Comparison of ENCODE assay signal across 8 cellular contexts in the genomic region with DNA sequence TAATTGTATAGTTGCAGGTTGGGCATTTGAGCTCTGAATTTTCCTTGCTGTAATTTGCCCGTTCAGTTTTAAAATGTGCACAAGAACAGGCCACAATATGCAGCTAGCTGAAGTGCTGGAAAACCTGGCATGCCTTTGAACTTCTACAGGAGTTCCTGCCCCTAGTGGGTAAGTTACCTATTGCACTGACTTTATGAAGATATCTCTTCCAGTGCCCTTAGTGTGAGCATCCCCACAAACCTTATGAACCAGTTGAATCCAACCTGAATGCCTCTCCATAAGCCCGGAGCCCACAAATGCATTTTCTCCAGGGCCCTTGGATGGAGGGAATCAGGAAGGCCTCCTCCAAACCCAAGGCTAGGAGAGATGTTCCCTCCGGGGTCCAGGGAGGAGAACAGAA.
DNase-seq lines count a peak whose midpoint lies in the region; ATAC-seq, FAIRE-seq and TF ChIP-seq lines count a peak whose summit lies in the region.

No MANE protein-coding gene starts in this region.

- H3K4me2 ChIP-seq in HepG2 (ENCODE audit: low read depth, low read length): no peak overlapping the region

- peak; percentile 66 for FAIRE-seq in HepG2 (lab: Jason Lieb, UNC)

- H3K4me1 Mint-ChIP-seq in activated CD8-positive, alpha-beta T cell treated with anti-CD3 and anti-CD28 coated beads for 36 hours (ENCODE audit: low read depth): peaks cover 23% of the 10 kb centered on the region
- H3K4me1 Mint-ChIP-seq in activated CD8-positive, alpha-beta memory T cell treated with anti-CD3 and anti-CD28 coated beads, Interleukin-2, amount 10 ng/mL, durations not matched to agents 7 days and 5 days: peaks cover 37% of the 10 kb centered on the region

- H3K9ac ChIP-seq in HepG2 (ENCODE audit: insufficient read depth, low read depth, low read length): no peak overlapping the region

- TF ChIP-seq POLR2A in HepG2 (IDR thresholded peaks at IDR 0.05; ENCODE audit: insufficient read depth in 1 of 2, low read depth in 2 of 2, low read length in 2 of 2): no peak

- no peak for TF ChIP-seq RAD21 in HepG2 (CRISPR knock-in tag; IDR thresholded peaks at IDR 0.05)

- TF ChIP-seq EP300 in HepG2 (IDR thresholded peaks at IDR 0.05; ENCODE audit: low read depth in 2 of 2, low read length in 2 of 2) (no peak), HepG2 (CRISPR knock-in tag; IDR thresholded peaks at IDR 0.05; ENCODE audit: borderline replicate concordance) (no peak)

- CTCF ChIA-PET in activated CD8-positive, alpha-beta T cell treated with anti-CD3 and anti-CD28 coated beads for 36 hours (lab: Charles Lee): interaction anchor here (1.1 to 1.8 kb wide), 6 partner anchors 10 to 190 kb away, joined by 3 to 5 read pairs (median 4); no protein-coding TSS in a partner anchor
- CTCF ChIA-PET in HepG2 (lab: Yijun Ruan, JAX; ENCODE audit: low intra/inter-chr PET ratio, low total read pairs): no interaction called here
- CTCF ChIA-PET in activated CD8-positive, alpha-beta memory T cell treated with anti-CD3 and anti-CD28 coated beads, Interleukin-2, amount 10 ng/mL, durations not matched to agents 7 days and 5 days (lab: Charles Lee): interaction anchor here (0.7 kb wide), 2 partner anchors 137 to 188 kb away, joined by 3 to 4 read pairs; no protein-coding TSS in a partner anchor

- H3K9me3 Mint-ChIP-seq in activated CD8-positive, alpha-beta T cell treated with anti-CD3 and anti-CD28 coated beads for 36 hours: no peaks in the 10 kb centered on the region
- H3K9me3 Mint-ChIP-seq in activated CD8-positive, alpha-beta memory T cell treated with anti-CD3 and anti-CD28 coated beads, Interleukin-2, amount 10 ng/mL, durations not matched to agents 7 days and 5 days (ENCODE audit: low read depth): no peaks in the 10 kb centered on the region

- H3K36me3 ChIP-seq in HepG2 (replicated peaks in 1 of 2; ENCODE audit: control insufficient read depth in 1 of 2, insufficient read depth in 2 of 2, low read length in 2 of 2): 0 out of 5 replicates have a peak, but pooled peaks cover 0 to 2% of the 10 kb centered on the region in 2 experiments

- H2AFZ ChIP-seq in HepG2 (ENCODE audit: low read length): no peak overlapping the region

- H3K4me3 ChIP-seq in HepG2 (replicated peaks in 1 of 3; ENCODE audit: insufficient read depth in 1 of 3, low read depth in 2 of 3, low read length in 3 of 3): no peak overlapping the region

- no TSS peak for BruUV-seq in HepG2 (replicated peaks; lab: Mats Ljungman, UMichigan)

- WGBS in HepG2 (ENCODE audit: low lambda C conversion rate): 86% methylated on average over 3 of the region's 3 CpGs

- H3K27me3 ChIP-seq in HepG2 (ENCODE audit: control insufficient read depth in 1 of 2, insufficient read depth in 2 of 2, low read length in 2 of 2): no peaks in the 10 kb centered on the region

- POLR2A ChIA-PET in activated CD8-positive, alpha-beta T cell treated with anti-CD3 and anti-CD28 coated beads for 36 hours (lab: Charles Lee): interaction anchor here (0.8 to 0.9 kb wide), 2 partner anchors 10 to 289 kb away, joined by 3 read pairs; no protein-coding TSS in a partner anchor
- POLR2A ChIA-PET in HepG2 (lab: Yijun Ruan, JAX): no interaction called here

- no peaks in the 10 kb centered on the region for H3K9me3 ChIP-seq in HepG2 (ENCODE audit: low read length)

- H3K4me3 Mint-ChIP-seq in activated CD8-positive, alpha-beta T cell treated with anti-CD3 and anti-CD28 coated beads for 36 hours: no peak overlapping the region
- no peak overlapping the region for H3K4me3 Mint-ChIP-seq in activated CD8-positive, alpha-beta memory T cell treated with anti-CD3 and anti-CD28 coated beads, Interleukin-2, amount 10 ng/mL, durations not matched to agents 7 days and 5 days

- peak; percentile 24 for TF ChIP-seq CTCF in activated CD8-positive, alpha-beta T cell treated with anti-CD3 and anti-CD28 coated beads for 36 hours (IDR thresholded peaks at IDR 0.05)
- TF ChIP-seq CTCF in HepG2 (CRISPR knock-in tag; IDR thresholded peaks at IDR 0.05): peak; percentile 30; the same call in 1 of the 2 replicates

- intact Hi-C loops in activated CD8-positive, alpha-beta T cell treated with anti-CD3 and anti-CD28 coated beads for 36 hours (cut with micrococcal nuclease): no loop called here
- intact Hi-C loops in HepG2 (cut with micrococcal nuclease; ENCODE audit: unreplicated experiment): no loop called here

- DNase-seq in EH (ENCODE audit: low read depth) (peak; percentile 35), HT-29 (ENCODE audit: low spot score) (peak; percentile 28), HepG2 (ENCODE audit: low spot score) (peak; percentile 59)
- no peak for DNase-seq in activated CD8-positive, alpha-beta T cell treated with anti-CD3 and anti-CD28 coated beads for 36 hours
- no peak for DNase-seq in activated CD8-positive, alpha-beta memory T cell treated with anti-CD3 and anti-CD28 coated beads, Interleukin-2, amount 10 ng/mL, durations not matched to agents 7 days and 5 days
- DNase-seq in stimulated activated CD4-positive, alpha-beta T cell treated with anti-CD3 and anti-CD28 coated beads, Interleukin-1b, Interleukin-23, amount 100 ng/mL, for 48 hours: no peak

- in situ Hi-C loops in HepG2 (cut with HindIII; ENCODE audit: extremely low pct_ligation_motif_present, low pct_unique_long_range_greater_than_20kb): no loop called here

- H3K36me3 Mint-ChIP-seq in activated CD8-positive, alpha-beta T cell treated with anti-CD3 and anti-CD28 coated beads for 36 hours (ENCODE audit: low read depth): peaks cover 9% of the 10 kb centered on the region
- H3K36me3 Mint-ChIP-seq in activated CD8-positive, alpha-beta memory T cell treated with anti-CD3 and anti-CD28 coated beads, Interleukin-2, amount 10 ng/mL, durations not matched to agents 7 days and 5 days: peaks cover 17% of the 10 kb centered on the region

- H4K20me1 ChIP-seq in HepG2 (ENCODE audit: insufficient read depth, low read length): no peaks in the 10 kb centered on the region

- no peaks in the 10 kb centered on the region for H3K4me1 ChIP-seq in HepG2 (ENCODE audit: insufficient read depth, low read length)

- no peak overlapping the region for H3K27ac ChIP-seq in HepG2 (ENCODE audit: extremely low read length, insufficient read depth, low read length)

- no peaks in the 10 kb centered on the region for H3K27me3 Mint-ChIP-seq in activated CD8-positive, alpha-beta T cell treated with anti-CD3 and anti-CD28 coated beads for 36 hours
- H3K27me3 Mint-ChIP-seq in activated CD8-positive, alpha-beta memory T cell treated with anti-CD3 and anti-CD28 coated beads, Interleukin-2, amount 10 ng/mL, durations not matched to agents 7 days and 5 days: no peaks in the 10 kb centered on the region

- H3K27ac Mint-ChIP-seq in activated CD8-positive, alpha-beta T cell treated with anti-CD3 and anti-CD28 coated beads for 36 hours: no peak overlapping the region
- H3K27ac Mint-ChIP-seq in activated CD8-positive, alpha-beta memory T cell treated with anti-CD3 and anti-CD28 coated beads, Interleukin-2, amount 10 ng/mL, durations not matched to agents 7 days and 5 days: no peak overlapping the region

- ATAC-seq in activated CD8-positive, alpha-beta T cell treated with anti-CD3 and anti-CD28 coated beads for 36 hours: peak; percentile 42
- peak; percentile 87 for ATAC-seq in HepG2
- ATAC-seq in activated CD8-positive, alpha-beta memory T cell treated with anti-CD3 and anti-CD28 coated beads, Interleukin-2, amount 10 ng/mL, durations not matched to agents 7 days and 5 days: no peak
- no peak for ATAC-seq in GM18868 (IDR thresholded peaks at IDR 0.05; ENCODE audit: unreplicated experiment)
- ATAC-seq in HG03039 (IDR thresholded peaks at IDR 0.05; ENCODE audit: unreplicated experiment): no peak

- H3K79me2 ChIP-seq in HepG2 (ENCODE audit: insufficient read depth, low read length): no peaks in the 10 kb centered on the region

TF ChIP-seq in HepG2, 621 proteins besides CTCF, POLR2A, EP300 and RAD21:
- no peak for TF ChIP-seq ZBTB1 (CRISPR knock-in tag; IDR thresholded peaks at IDR 0.05; ENCODE audit: borderline replicate concordance)
- 0 out of 2 replicates have a peak, but pooled peaks have one; percentile 34 for TF ChIP-seq POLR2G (IDR thresholded peaks at IDR 0.05; ENCODE audit: low read depth, low read length)
- no peak for TF ChIP-seq ZNF713 (CRISPR knock-in tag; IDR thresholded peaks at IDR 0.05)
- no peak for TF ChIP-seq KDM5A (IDR thresholded peaks at IDR 0.05; ENCODE audit: borderline replicate concordance, low read length)
- peak; percentile 48 for TF ChIP-seq STAG1 (CRISPR knock-in tag; IDR thresholded peaks at IDR 0.05)
- TF ChIP-seq SP1 (IDR thresholded peaks at IDR 0.05): no peak
- no peak for TF ChIP-seq SP1 (CRISPR knock-in tag; IDR thresholded peaks at IDR 0.05)
- TF ChIP-seq ZNF563 (CRISPR knock-in tag; IDR thresholded peaks at IDR 0.05): no peak
- no peak for TF ChIP-seq GTF2F1 (IDR thresholded peaks at IDR 0.05; ENCODE audit: low read length)
- TF ChIP-seq NBN (conservative IDR thresholded peaks at IDR 0.05): no peak
- TF ChIP-seq, protein P1, sequence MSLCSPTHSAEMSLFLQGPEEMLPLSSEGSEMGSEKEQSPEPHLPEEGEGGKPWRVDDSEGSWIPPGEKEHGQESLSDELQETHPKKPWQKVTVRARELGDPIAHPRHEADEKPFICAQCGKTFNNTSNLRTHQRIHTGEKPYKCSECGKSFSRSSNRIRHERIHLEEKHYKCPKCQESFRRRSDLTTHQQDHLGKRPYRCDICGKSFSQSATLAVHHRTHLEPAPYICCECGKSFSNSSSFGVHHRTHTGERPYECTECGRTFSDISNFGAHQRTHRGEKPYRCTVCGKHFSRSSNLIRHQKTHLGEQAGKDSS (CRISPR knock-in tag; IDR thresholded peaks at IDR 0.05; ENCODE audit: borderline replicate concordance, low read depth): no peak
- TF ChIP-seq FOXA3 (CRISPR knock-in tag; IDR thresholded peaks at IDR 0.05): no peak
- TF ChIP-seq HNRNPLL (IDR thresholded peaks at IDR 0.05; ENCODE audit: low read depth, low read length, poor library complexity, severe bottlenecking): no peak
- TF ChIP-seq ZNF720 (CRISPR knock-in tag; IDR thresholded peaks at IDR 0.05): no peak
- TF ChIP-seq ZNF562 (CRISPR knock-in tag; IDR thresholded peaks at IDR 0.05; ENCODE audit: borderline replicate concordance): no peak

Comparison
In these comparisons a context has a peak if more than half of its experiments do, and no peak if none do; other contexts are left out.
1. DNase-seq: peak in EH (single experiment), HT-29 (single experiment) and HepG2 (single experiment); none in activated CD8-positive, alpha-beta T cell treated with anti-CD3 and anti-CD28 coated beads for 36 hours (single experiment), activated CD8-positive, alpha-beta memory T cell treated with anti-CD3 and anti-CD28 coated beads, Interleukin-2, amount 10 ng/mL, durations not matched to agents 7 days and 5 days (single experiment) and stimulated activated CD4-positive, alpha-beta T cell treated with anti-CD3 and anti-CD28 coated beads, Interleukin-1b, Interleukin-23, amount 100 ng/mL, for 48 hours (single experiment).
2. ATAC-seq: peak in activated CD8-positive, alpha-beta T cell treated with anti-CD3 and anti-CD28 coated beads for 36 hours (single experiment) and HepG2 (single experiment); none in activated CD8-positive, alpha-beta memory T cell treated with anti-CD3 and anti-CD28 coated beads, Interleukin-2, amount 10 ng/mL, durations not matched to agents 7 days and 5 days (single experiment), GM18868 (single experiment) and HG03039 (single experiment).